ENCODE assay signal across 8 cellular contexts in genomic region chr5:143404416-143405062, GRCh38.
A peak's percentile ranks its signal among the peaks of the same experiment; 100 is the strongest.
DNase-seq lines count a peak whose midpoint lies in the region; ATAC-seq and TF ChIP-seq lines count a peak whose summit lies in the region.

No MANE protein-coding gene starts in this region.

- no peaks in the 10 kb centered on the region; the same call in none of the 2 replicates for H3K36me3 ChIP-seq in WERI-Rb-1

- ATAC-seq in HG02588 (IDR thresholded peaks at IDR 0.05; ENCODE audit: unreplicated experiment), result peak; percentile 16
- no peak for ATAC-seq in GM18520 (IDR thresholded peaks at IDR 0.05; ENCODE audit: unreplicated experiment)

- no peaks in the 10 kb centered on the region for H3K9me3 ChIP-seq in WERI-Rb-1 (ENCODE audit: severe bottlenecking)

- H3K27me3 ChIP-seq in WERI-Rb-1 (ENCODE audit: insufficient read depth, low read depth, severe bottlenecking), result no peaks in the 10 kb centered on the region

- no peak for TF ChIP-seq CTCF in GM12864 (IDR thresholded peaks at IDR 0.05; ENCODE audit: low read depth, low read length, missing control alignments)
- no peak for TF ChIP-seq CTCF in WERI-Rb-1 (IDR thresholded peaks at IDR 0.05; ENCODE audit: low read depth, low read length)

- DNase-seq in GM12864 (ENCODE audit: low read depth) (peak; percentile 65), NCI-H1694 treated with DMSO at 0.1 percent for 48 hours (lab: John Stamatoyannopoulos, UW) (peak; percentile 58), WERI-Rb-1 (peak; percentile 48), brain pericyte (ENCODE audit: low read depth, low spot score) (peak; percentile 56), iPS-NIHi7 (ENCODE audit: extremely low spot score) (peak; percentile 49)

- H3K4me3 ChIP-seq in GM12864 (ENCODE audit: low read depth, low read length) (peak overlapping the region; percentile 97), WERI-Rb-1 (ENCODE audit: low read depth, low read length) (peak overlapping the region; percentile 91), skin epidermis (peak overlapping the region; percentile 57 to 98 (median 82))

- H3K27ac ChIP-seq in WERI-Rb-1, result peak overlapping the region; percentile 89
- peak overlapping the region; percentile 94 to 100 (median 98) for H3K27ac ChIP-seq in skin epidermis
